Comparison of ENCODE assay signal across 8 cellular contexts in genomic region chrX:76428243-76429130, GRCh38. TPM values are rescaled to one million over a fixed set of nuclear protein-coding genes. Genes with fewer than 3 reads are reported as not detected.
DNase-seq lines count a peak whose midpoint lies in the region; ATAC-seq and TF ChIP-seq lines count a peak whose summit lies in the region.

No MANE protein-coding gene starts in this region.

- DNase-seq in AG04450 (ENCODE audit: low read depth, low spot score) (no peak), germinal center (ENCODE audit: low spot score) (peak; percentile 8), posterior cingulate gyrus (peak in 9 of 10 donors; percentile 2 to 86 (median 13)), LoVo (ENCODE audit: low spot score) (no peak), GM10266 (ENCODE audit: extremely low spot score) (no peak)
- DNase-seq in activated T-helper 1 cell treated with anti-CD3 and anti-CD28 coated beads, Interleukin-2, amount 50 U/mL, for 16 hours (ENCODE audit: low read depth in 1 of 2, low spot score in 1 of 2): peak; percentile 4 to 13

- no peak overlapping the region for H3K27ac ChIP-seq in AG04450 (ENCODE audit: low read depth, low read length)
- H3K27ac ChIP-seq in HUES6 (ENCODE audit: low read depth, low read length): no peak overlapping the region

- H3K9me3 ChIP-seq in AG04450 (ENCODE audit: control insufficient read depth, insufficient read depth, low read length) (no peaks in the 10 kb centered on the region; the same call in 1 of the 2 replicates), HUES6 (ENCODE audit: control insufficient read depth, insufficient read depth, low read depth, low read length) (no peaks in the 10 kb centered on the region; the same call in 1 of the 2 replicates)

- no peaks in the 10 kb centered on the region for H3K36me3 ChIP-seq in HUES6 (ENCODE audit: control insufficient read depth, insufficient read depth, low read length)

- TF ChIP-seq CTCF in AG04450 (IDR thresholded peaks at IDR 0.05; ENCODE audit: low read depth, low read length) (no peak), GM10266 (IDR thresholded peaks at IDR 0.05; ENCODE audit: control insufficient read depth, insufficient read depth, low read depth, missing control alignments) (no peak)

- H3K4me3 ChIP-seq in AG04450 (ENCODE audit: low read depth, low read length): peak overlapping the region; percentile 62
- peak overlapping the region; percentile 80 for H3K4me3 ChIP-seq in HUES6 (ENCODE audit: low read depth, low read length)

- POLR2A ChIA-PET in AG04450 (lab: Yijun Ruan, JAX): no interaction called here

- intact Hi-C loops in posterior cingulate gyrus (cut with DNase I): no loop called here

- no peak overlapping the region for H3K9ac ChIP-seq in HUES6 (ENCODE audit: low read length)

- CTCF ChIA-PET in AG04450 (lab: Charles Lee): no interaction called here

- H3K27me3 ChIP-seq in AG04450 (ENCODE audit: control insufficient read depth, insufficient read depth, low read length): no peaks in the 10 kb centered on the region
- peaks cover 12% of the 10 kb centered on the region for H3K27me3 ChIP-seq in HUES6 (ENCODE audit: control insufficient read depth, insufficient read depth, low read length)

- no peaks in the 10 kb centered on the region for H3K4me1 ChIP-seq in HUES6 (ENCODE audit: control insufficient read depth, insufficient read depth, low read length)

- ATAC-seq in GM21367 (IDR thresholded peaks at IDR 0.05; ENCODE audit: unreplicated experiment): peak; percentile 34

RNA-seq across cellular contexts. Expression of gene MAGEE1, which starts 1.0 kb away (rescaled TPM):
- 0.16 and 0.35 TPM in 2 replicates for polyA plus RNA-seq in AG04450 (2011; rRNA removed)
- 0.23 and 0.30 TPM in 2 replicates for polyA minus RNA-seq in AG04450 (2011; rRNA and poly(A)+ RNA removed)

Comparison
In these comparisons a context has a peak if more than half of its experiments do, and no peak if none do; other contexts are left out.
1. DNase-seq: peak in activated T-helper 1 cell treated with anti-CD3 and anti-CD28 coated beads, Interleukin-2, amount 50 U/mL, for 16 hours (2 of 2), germinal center (single experiment) and posterior cingulate gyrus (9 of 10); none in AG04450 (single experiment), LoVo (single experiment) and GM10266 (single experiment).